In the genomic region with DNA sequence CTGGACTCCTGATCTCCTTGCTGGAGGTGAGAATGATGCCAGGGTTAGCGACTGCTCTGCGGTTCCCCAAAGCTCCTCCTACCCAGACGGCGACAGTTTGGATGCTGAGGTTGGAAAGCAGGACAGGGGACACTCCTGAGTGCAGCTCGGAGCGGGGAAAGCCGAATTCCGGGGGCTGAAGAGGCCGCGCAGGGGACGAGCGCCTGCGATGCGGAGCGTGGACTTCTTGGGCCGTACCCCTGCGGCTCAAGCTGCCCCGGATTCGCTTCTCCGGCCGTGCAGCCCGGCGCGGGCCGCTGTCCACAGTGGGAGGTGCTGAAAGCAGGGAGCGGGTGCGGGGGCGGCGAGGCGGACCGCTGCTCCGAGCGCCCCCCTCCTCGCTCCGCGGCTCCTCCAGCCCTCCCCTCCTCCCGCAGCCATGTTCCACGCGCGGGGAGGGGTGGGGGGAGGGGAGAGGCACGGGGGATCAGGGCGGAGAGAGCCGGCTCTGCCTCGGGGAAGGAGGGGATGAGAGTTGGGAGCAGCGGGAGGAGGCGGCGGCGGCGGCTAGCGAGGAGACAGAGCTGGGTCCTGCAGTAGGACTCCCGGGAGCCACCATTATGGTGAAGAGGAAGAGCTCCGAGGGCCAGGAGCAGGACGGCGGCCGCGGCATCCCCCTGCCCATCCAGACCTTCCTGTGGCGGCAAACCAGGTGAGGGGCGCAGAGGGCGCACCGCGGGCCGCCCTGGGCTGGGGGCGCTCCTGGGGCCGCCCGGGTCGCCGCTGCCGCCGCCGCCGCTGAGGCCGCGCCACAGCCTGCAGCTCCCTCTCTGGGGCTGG, we compare ENCODE assay signal across 8 cellular contexts. TPM values are rescaled to one million over a fixed set of nuclear protein-coding genes. Genes with fewer than 3 reads are reported as not detected.
DNase-seq lines count a peak whose midpoint lies in the region; ATAC-seq and TF ChIP-seq lines count a peak whose summit lies in the region.

A gene with protein sequence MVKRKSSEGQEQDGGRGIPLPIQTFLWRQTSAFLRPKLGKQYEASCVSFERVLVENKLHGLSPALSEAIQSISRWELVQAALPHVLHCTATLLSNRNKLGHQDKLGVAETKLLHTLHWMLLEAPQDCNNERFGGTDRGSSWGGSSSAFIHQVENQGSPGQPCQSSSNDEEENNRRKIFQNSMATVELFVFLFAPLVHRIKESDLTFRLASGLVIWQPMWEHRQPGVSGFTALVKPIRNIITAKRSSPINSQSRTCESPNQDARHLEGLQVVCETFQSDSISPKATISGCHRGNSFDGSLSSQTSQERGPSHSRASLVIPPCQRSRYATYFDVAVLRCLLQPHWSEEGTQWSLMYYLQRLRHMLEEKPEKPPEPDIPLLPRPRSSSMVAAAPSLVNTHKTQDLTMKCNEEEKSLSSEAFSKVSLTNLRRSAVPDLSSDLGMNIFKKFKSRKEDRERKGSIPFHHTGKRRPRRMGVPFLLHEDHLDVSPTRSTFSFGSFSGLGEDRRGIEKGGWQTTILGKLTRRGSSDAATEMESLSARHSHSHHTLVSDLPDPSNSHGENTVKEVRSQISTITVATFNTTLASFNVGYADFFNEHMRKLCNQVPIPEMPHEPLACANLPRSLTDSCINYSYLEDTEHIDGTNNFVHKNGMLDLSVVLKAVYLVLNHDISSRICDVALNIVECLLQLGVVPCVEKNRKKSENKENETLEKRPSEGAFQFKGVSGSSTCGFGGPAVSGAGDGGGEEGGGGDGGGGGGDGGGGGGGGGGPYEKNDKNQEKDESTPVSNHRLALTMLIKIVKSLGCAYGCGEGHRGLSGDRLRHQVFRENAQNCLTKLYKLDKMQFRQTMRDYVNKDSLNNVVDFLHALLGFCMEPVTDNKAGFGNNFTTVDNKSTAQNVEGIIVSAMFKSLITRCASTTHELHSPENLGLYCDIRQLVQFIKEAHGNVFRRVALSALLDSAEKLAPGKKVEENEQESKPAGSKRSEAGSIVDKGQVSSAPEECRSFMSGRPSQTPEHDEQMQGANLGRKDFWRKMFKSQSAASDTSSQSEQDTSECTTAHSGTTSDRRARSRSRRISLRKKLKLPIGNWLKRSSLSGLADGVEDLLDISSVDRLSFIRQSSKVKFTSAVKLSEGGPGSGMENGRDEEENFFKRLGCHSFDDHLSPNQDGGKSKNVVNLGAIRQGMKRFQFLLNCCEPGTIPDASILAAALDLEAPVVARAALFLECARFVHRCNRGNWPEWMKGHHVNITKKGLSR (N-terminal part only) (plus strand): TSS at position 359 of the 819 bp plus-strand sequence. CDS start 241 bp downstream, at position 600.

- H3K4me2 ChIP-seq in smooth muscle cell: peak within 1 kb of the TSS; percentile 96

- ATAC-seq in HG02970 (IDR thresholded peaks at IDR 0.05; ENCODE audit: low FRiP score, unreplicated experiment) (peak; percentile 67), HG03196 (IDR thresholded peaks at IDR 0.05; ENCODE audit: unreplicated experiment) (no peak), HG02798 (IDR thresholded peaks at IDR 0.05; ENCODE audit: poor library complexity, unreplicated experiment) (no peak)

- no peak within 1 kb of the TSS for H3K27ac ChIP-seq in smooth muscle cell (ENCODE audit: low read depth)

- H3K4me3 ChIP-seq in NT2/D1 (ENCODE audit: insufficient read length, low read depth) (peak within 1 kb of the TSS; percentile 56), smooth muscle cell (peak within 1 kb of the TSS; percentile 55)

- peak; percentile 51 for DNase-seq in EL
- peak; percentile 58 for DNase-seq in NT2/D1 (ENCODE audit: low read depth, low spot score)
- DNase-seq in cerebellar nuclear complex (lab: John Stamatoyannopoulos, UW): peak; percentile 3 to 75
- DNase-seq in inferior parietal cortex (ENCODE audit: extremely low spot score): peak; percentile 51
- peak; percentile 52 for DNase-seq in smooth muscle cell (lab: John Stamatoyannopoulos, UW; ENCODE audit: unreplicated experiment)

- H3K9ac ChIP-seq in NT2/D1 (ENCODE audit: insufficient read length, low read depth): peak within 1 kb of the TSS; percentile 78
- no peak within 1 kb of the TSS for H3K9ac ChIP-seq in smooth muscle cell (ENCODE audit: low read depth)

- H3K4me1 ChIP-seq in NT2/D1 (ENCODE audit: insufficient read depth, insufficient read length) (no peaks in the 10 kb centered on the region), smooth muscle cell (ENCODE audit: low read depth) (peaks cover 3% of the 10 kb centered on the region)

- 3% methylated on average over 44 of the region's 73 CpGs for WGBS in smooth muscle cell (ENCODE audit: low lambda C conversion rate)

- no peaks in the 10 kb centered on the region for H3K79me2 ChIP-seq in smooth muscle cell (ENCODE audit: low read depth)

- no peaks in the 10 kb centered on the region for H3F3A ChIP-seq in smooth muscle cell (ENCODE audit: low read depth)

- no peaks in the 10 kb centered on the region for H4K20me1 ChIP-seq in smooth muscle cell (ENCODE audit: low read depth)

- no peak for TF ChIP-seq CTCF in smooth muscle cell (IDR thresholded peaks at IDR 0.05; ENCODE audit: borderline replicate concordance, insufficient read depth, poor library complexity, severe bottlenecking)

- H3K9me3 ChIP-seq in NT2/D1 (ENCODE audit: insufficient read depth, low read length): no peaks in the 10 kb centered on the region
- no peaks in the 10 kb centered on the region for H3K9me3 ChIP-seq in smooth muscle cell (replicated peaks; ENCODE audit: low read depth)

- H3K36me3 ChIP-seq in NT2/D1 (ENCODE audit: insufficient read depth, insufficient read length, low read length) (no peaks in the 10 kb centered on the region), smooth muscle cell (ENCODE audit: low read depth) (no peaks in the 10 kb centered on the region)

- H3K27me3 ChIP-seq in NT2/D1 (ENCODE audit: insufficient read depth, insufficient read length): peaks cover 13% of the 10 kb centered on the region
- peaks cover 58% of the 10 kb centered on the region for H3K27me3 ChIP-seq in smooth muscle cell (ENCODE audit: low read depth)

- H2AFZ ChIP-seq in smooth muscle cell (ENCODE audit: low read depth): no peak within 1 kb of the TSS

RNA-seq across cellular contexts. Expression of the gene that starts here (rescaled TPM):
- not detected in 2 replicates for total RNA-seq in smooth muscle cell
- polyA plus RNA-seq in smooth muscle cell: not detected in 2 replicates

Comparison
In these comparisons a context has a peak if more than half of its experiments do, and no peak if none do; other contexts are left out.
1. Peak in DNase-seq, H3K4me3 ChIP-seq and H3K4me2 ChIP-seq in smooth muscle cell; RNA of the gene not detected or under 1 TPM.